ENCODE assay signal across 8 cellular contexts in the genomic region with DNA sequence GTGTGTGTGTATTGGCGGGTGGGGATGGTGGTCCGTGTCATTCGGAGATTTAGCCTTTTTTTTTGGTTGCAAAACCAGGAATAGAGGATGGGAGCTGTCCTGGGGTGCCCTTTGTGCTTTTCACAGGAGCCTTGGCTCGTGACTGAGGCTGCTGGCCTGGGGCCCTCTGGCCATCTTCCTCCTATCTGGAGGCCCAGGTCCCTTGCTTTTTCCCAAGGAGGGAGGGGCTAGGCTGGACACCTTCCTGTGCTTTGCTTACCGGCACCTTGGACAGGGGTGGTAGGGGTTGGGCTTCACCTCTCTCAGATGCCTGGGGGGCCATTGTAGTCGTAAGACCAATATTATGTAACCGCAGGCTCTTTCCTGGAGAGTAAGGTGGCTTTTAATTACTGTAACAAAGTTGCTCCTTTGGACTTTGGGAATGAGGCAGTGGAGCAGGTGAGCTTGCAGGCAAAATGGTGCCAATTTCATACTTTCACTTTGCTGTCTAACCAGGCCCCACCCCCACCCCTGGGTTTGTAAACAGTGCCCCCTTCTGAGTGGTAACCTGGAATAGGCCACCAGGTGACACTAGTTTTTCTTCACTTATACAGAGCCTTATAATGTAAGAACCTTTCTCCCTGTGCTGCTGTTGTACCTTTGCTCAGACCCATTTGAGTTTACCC. TPM values are rescaled to one million over a fixed set of nuclear protein-coding genes. Genes with fewer than 3 reads are reported as not detected.
DNase-seq lines count a peak whose midpoint lies in the region; ATAC-seq and TF ChIP-seq lines count a peak whose summit lies in the region.

No MANE protein-coding gene starts in this region.

- H3K27me3 Mint-ChIP-seq in activated T-cell treated with anti-CD3 and anti-CD28 coated beads, Interleukin-2, amount 50 U/mL, for 72 hours (ENCODE audit: low read depth): peaks cover 7% of the 10 kb centered on the region

- DNase-seq in AG10803 (ENCODE audit: low read depth) (peak; percentile 7), GM20000 (ENCODE audit: low spot score) (peak; percentile 71), NCI-H526 treated with DMSO at 0.1 percent for 48 hours (lab: John Stamatoyannopoulos, UW) (peak; percentile 32), fibroblast of pulmonary artery (ENCODE audit: low read depth) (peak; percentile 11), aorta (peak in 1 of 2 donors; percentile 55)
- peak; percentile 23 to 29 for DNase-seq in activated T-cell treated with anti-CD3 and anti-CD28 coated beads, Interleukin-2, amount 50 U/mL, for 72 hours

- H3K36me3 ChIP-seq in neuron (ENCODE audit: insufficient read depth, low read length): peaks cover 46% of the 10 kb centered on the region
- peaks cover 0 to 6% of the 10 kb centered on the region in 2 donors for H3K36me3 ChIP-seq in aorta (ENCODE audit: control insufficient read depth in 1 of 2, insufficient read depth in 2 of 2, low read length in 1 of 2)

- peak overlapping the region; percentile 87 to 88 for H3K4me3 Mint-ChIP-seq in activated T-cell treated with anti-CD3 and anti-CD28 coated beads, Interleukin-2, amount 50 U/mL, for 72 hours

- no peak overlapping the region for H2AFZ ChIP-seq in neuron (ENCODE audit: low read depth, low read length)

- 1 to 2% methylated on average over 7 of the region's 7 CpGs for WGBS in aorta, 2 donors

- H3K27me3 ChIP-seq in neuron (ENCODE audit: insufficient read depth, low read length) (no peaks in the 10 kb centered on the region), aorta (ENCODE audit: control insufficient read depth in 1 of 2, insufficient read depth in 2 of 2, low read length in 1 of 2) (no peaks in the 10 kb centered on the region)

- ATAC-seq in activated T-cell treated with anti-CD3 and anti-CD28 coated beads, Interleukin-2, amount 50 U/mL, for 72 hours (replicated peaks in 1 of 2): peak; percentile 5 to 13
- ATAC-seq in aorta (ENCODE audit: low FRiP score) (no peak), HG03520 (IDR thresholded peaks at IDR 0.05; ENCODE audit: unreplicated experiment) (no peak)

- peak overlapping the region in 1 of 2 donors; percentile 16 for H3K27ac ChIP-seq in aorta (ENCODE audit: low read depth in 1 of 2, low read length in 2 of 2)

- H3K36me3 Mint-ChIP-seq in activated T-cell treated with anti-CD3 and anti-CD28 coated beads, Interleukin-2, amount 50 U/mL, for 72 hours (ENCODE audit: insufficient read depth in 2 of 2): peaks cover 6 to 14% of the 10 kb centered on the region in 2 donors

- H3K9me3 Mint-ChIP-seq in activated T-cell treated with anti-CD3 and anti-CD28 coated beads, Interleukin-2, amount 50 U/mL, for 72 hours: no peaks in the 10 kb centered on the region

- intact Hi-C loops in aorta (cut with DNase I): no loop called here

- peak overlapping the region; percentile 89 for H3K27ac Mint-ChIP-seq in activated T-cell treated with anti-CD3 and anti-CD28 coated beads, Interleukin-2, amount 50 U/mL, for 72 hours

- H3K4me1 ChIP-seq in neuron (ENCODE audit: insufficient read depth, low read length) (peaks cover 56% of the 10 kb centered on the region), aorta (ENCODE audit: control insufficient read depth in 1 of 2, insufficient read depth in 2 of 2, low read length in 2 of 2) (peaks cover 3% of the 10 kb centered on the region in 2 donors)

- TF ChIP-seq CTCF in AG10803 (conservative IDR thresholded peaks at IDR 0.05; ENCODE audit: low read length) (0 out of 2 replicates have a peak, but pooled peaks have one; percentile 8), GM20000 (IDR thresholded peaks at IDR 0.05; ENCODE audit: extremely low read depth, missing control alignments) (peak; percentile 8), fibroblast of pulmonary artery (IDR thresholded peaks at IDR 0.05; ENCODE audit: low read length, missing control alignments) (peak; percentile 21)

- peaks cover 42% of the 10 kb centered on the region for H3K4me1 Mint-ChIP-seq in activated T-cell treated with anti-CD3 and anti-CD28 coated beads, Interleukin-2, amount 50 U/mL, for 72 hours (ENCODE audit: low read depth)

- H3K4me3 ChIP-seq in AG10803 (ENCODE audit: low read length): peak overlapping the region; percentile 88
- H3K4me3 ChIP-seq in fibroblast of pulmonary artery (replicated peaks; ENCODE audit: low read depth, low read length): peak overlapping the region; percentile 82
- peak overlapping the region; percentile 86 for H3K4me3 ChIP-seq in neuron (ENCODE audit: low read length)
- H3K4me3 ChIP-seq in aorta (ENCODE audit: low read length in 2 of 2): peak overlapping the region; percentile 94 to 98

- no peaks in the 10 kb centered on the region for H3K9me3 ChIP-seq in neuron (ENCODE audit: low read length)
- no peaks in the 10 kb centered on the region for H3K9me3 ChIP-seq in aorta (ENCODE audit: control insufficient read depth, low read length)

RNA-seq across cellular contexts. Expression of a gene that starts 1.2 kb away (rescaled TPM):
- 10 to 100 TPM; 32.9 to 37.7 TPM for total RNA-seq in activated T-cell treated with anti-CD3 and anti-CD28 coated beads, Interleukin-2, amount 50 U/mL, for 72 hours
- 10 to 100 TPM; 29.3 to 35.7 TPM for total RNA-seq in aorta
- 10 to 100 TPM; 17.5 to 56.0 TPM for polyA plus RNA-seq in aorta

Comparison
In these comparisons a context has a peak if more than half of its experiments do, and no peak if none do; other contexts are left out.
1. ATAC-seq: peak in activated T-cell treated with anti-CD3 and anti-CD28 coated beads, Interleukin-2, amount 50 U/mL, for 72 hours (2 of 2); none in aorta (single experiment) and HG03520 (single experiment).
2. Peak in every context shown above with its lines, with median percentiles within 50 percentile points of each other: H3K4me3 ChIP-seq and CTCF ChIP-seq.